ENCODE assay signal across 8 cellular contexts in the genomic region with DNA sequence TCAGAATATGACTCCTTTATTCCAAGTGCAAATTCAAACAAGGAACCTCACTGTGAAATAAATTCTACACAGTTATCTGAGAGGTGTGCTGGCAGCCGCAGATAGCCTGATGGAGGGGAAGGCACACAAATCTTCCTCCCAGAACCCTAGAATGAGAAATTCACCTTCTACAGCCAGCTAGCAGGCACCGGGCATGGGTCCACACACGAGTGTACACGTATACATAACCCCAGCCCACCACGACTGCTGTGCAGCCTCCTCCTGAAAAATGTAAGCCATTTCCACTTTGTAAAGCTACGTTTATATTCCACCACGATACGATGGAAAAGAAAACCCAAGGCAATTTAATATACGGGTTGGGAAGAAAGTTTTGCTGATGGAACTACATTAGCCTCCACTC. TPM values are rescaled to one million over a fixed set of nuclear protein-coding genes. Genes with fewer than 3 reads are reported as not detected.
A peak's percentile ranks its signal among the peaks of the same experiment; 100 is the strongest.
DNase-seq lines count a peak whose midpoint lies in the region; ATAC-seq and TF ChIP-seq lines count a peak whose summit lies in the region.

No MANE protein-coding gene starts in this region.

- H3K36me3 ChIP-seq in HUES6 (ENCODE audit: control insufficient read depth, insufficient read depth, low read length) = peaks cover 42% of the 10 kb centered on the region
- H3K36me3 ChIP-seq in adrenal gland (replicated peaks in 1 of 2) = no peaks in the 10 kb centered on the region
- no peaks in the 10 kb centered on the region for H3K36me3 ChIP-seq in kidney epithelial cell (ENCODE audit: control insufficient read depth, insufficient read depth, low read length)
- H3K36me3 ChIP-seq in thoracic aorta = no peaks in the 10 kb centered on the region

- no peaks in the 10 kb centered on the region for H3K27me3 ChIP-seq in AG04450 (ENCODE audit: control insufficient read depth, insufficient read depth, low read length)
- H3K27me3 ChIP-seq in HUES6 (ENCODE audit: control insufficient read depth, insufficient read depth, low read length) = peaks cover 4% of the 10 kb centered on the region; the same call in 1 of the 2 replicates
- H3K27me3 ChIP-seq in adrenal gland = no peaks in the 10 kb centered on the region
- no peaks in the 10 kb centered on the region for H3K27me3 ChIP-seq in kidney epithelial cell (ENCODE audit: control insufficient read depth, insufficient read depth, low read length)
- no peaks in the 10 kb centered on the region for H3K27me3 ChIP-seq in thoracic aorta (replicated peaks; ENCODE audit: insufficient read depth)

- no peak for ATAC-seq in thoracic aorta (ENCODE audit: insufficient number of reproducible peaks, low FRiP score, low read depth)
- ATAC-seq in HG03520 (IDR thresholded peaks at IDR 0.05; ENCODE audit: unreplicated experiment) = no peak

- POLR2A ChIA-PET in AG04450 (lab: Yijun Ruan, JAX) = no interaction called here

- no peak for TF ChIP-seq CTCF in AG04450 (IDR thresholded peaks at IDR 0.05; ENCODE audit: low read depth, low read length)
- TF ChIP-seq CTCF in adrenal gland (IDR thresholded peaks at IDR 0.05) = no peak
- no peak for TF ChIP-seq CTCF in kidney epithelial cell (IDR thresholded peaks at IDR 0.05; ENCODE audit: insufficient read depth, low read length, poor library complexity, severe bottlenecking)
- no peak for TF ChIP-seq CTCF in thoracic aorta (IDR thresholded peaks at IDR 0.05)

- intact Hi-C loops in adrenal gland (cut with DNase I) = no loop called here

- DNase-seq in AG04450 (ENCODE audit: low read depth, low spot score) (no peak), adrenal gland (peak in 5 of 7 donors; percentile 10 to 28 (median 27)), kidney epithelial cell (ENCODE audit: low read depth) (no peak), thoracic aorta (ENCODE audit: low spot score) (no peak), NCI-H1930 (lab: John Stamatoyannopoulos, UW) (no peak), NCI-H2081 treated with DMSO at 0.1 percent for 48 hours (lab: John Stamatoyannopoulos, UW) (no peak)

- peak in 1 of 2 donors; percentile 8 for TF ChIP-seq POLR2A in adrenal gland (IDR thresholded peaks at IDR 0.05)

- H3K4me3 ChIP-seq in AG04450 (ENCODE audit: low read depth, low read length) = peak overlapping the region; percentile 63
- H3K4me3 ChIP-seq in HUES6 (ENCODE audit: low read depth, low read length) = peak overlapping the region; percentile 78
- H3K4me3 ChIP-seq in adrenal gland = peak overlapping the region in 2 of 4 donors; percentile 80
- H3K4me3 ChIP-seq in kidney epithelial cell (ENCODE audit: low read depth, low read length) = peak overlapping the region; percentile 74
- peak overlapping the region; percentile 91 for H3K4me3 ChIP-seq in thoracic aorta

- H3K9me3 ChIP-seq in AG04450 (ENCODE audit: control insufficient read depth, insufficient read depth, low read length) (peaks cover 2% of the 10 kb centered on the region; the same call in 1 of the 2 replicates), HUES6 (ENCODE audit: control insufficient read depth, insufficient read depth, low read depth, low read length) (no peaks in the 10 kb centered on the region), adrenal gland (replicated peaks in 1 of 3) (no peaks in the 10 kb centered on the region), thoracic aorta (no peaks in the 10 kb centered on the region)

- 21 to 27% (median 26%) methylated on average over 8 to 9 of the region's 9 CpGs for WGBS in adrenal gland, 4 donors

- CTCF ChIA-PET in AG04450 (lab: Charles Lee) = interaction anchor here (2.0 to 3.7 kb wide), 2 partner anchors 25 to 223 kb away, joined by 7 to 27 read pairs; no protein-coding TSS in a partner anchor

- H3K9ac ChIP-seq in HUES6 (ENCODE audit: low read length) = peak overlapping the region; percentile 25

- H3K27ac ChIP-seq in AG04450 (ENCODE audit: low read depth, low read length) = peak overlapping the region; percentile 86
- no peak overlapping the region for H3K27ac ChIP-seq in HUES6 (ENCODE audit: low read depth, low read length)
- H3K27ac ChIP-seq in adrenal gland = peak overlapping the region in 4 of 5 donors; percentile 45 to 90 (median 86)
- H3K27ac ChIP-seq in thoracic aorta = peak overlapping the region; percentile 89 to 91

- peaks cover 7% of the 10 kb centered on the region for H3K4me1 ChIP-seq in HUES6 (ENCODE audit: control insufficient read depth, insufficient read depth, low read length)
- H3K4me1 ChIP-seq in adrenal gland (replicated peaks in 1 of 2) = peaks cover 9 to 26% of the 10 kb centered on the region in 2 donors
- H3K4me1 ChIP-seq in thoracic aorta (ENCODE audit: control insufficient read depth in 1 of 2, low read depth in 2 of 2) = peaks cover 5 to 21% of the 10 kb centered on the region in 2 donors

RNA-seq across cellular contexts. Expression of a gene that starts 1.8 kb away (rescaled TPM):
- 47.1 and 59.0 TPM in 2 replicates for polyA plus RNA-seq in AG04450 (2011; rRNA removed)
- 10.8 and 16.0 TPM in 2 replicates for polyA minus RNA-seq in AG04450 (2011; rRNA and poly(A)+ RNA removed)
- total RNA-seq in adrenal gland = 10 to 100 TPM; 23.8 to 50.1 (median 40.4) TPM
- polyA plus RNA-seq in adrenal gland = 10 to 100 TPM; 31.3 to 34.8 (median 32.3) TPM
- 56.2 and 82.8 TPM in 2 replicates for total RNA-seq in kidney epithelial cell
- 10 to 100 TPM; 31.4 to 39.3 TPM for total RNA-seq in thoracic aorta

Comparison
In these comparisons a context has a peak if more than half of its experiments do, and no peak if none do; other contexts are left out.
1. DNase-seq: peak in adrenal gland (5 of 7); none in AG04450 (single experiment), kidney epithelial cell (single experiment), thoracic aorta (single experiment), NCI-H1930 (0 of 2) and NCI-H2081 treated with DMSO at 0.1 percent for 48 hours (single experiment).